In genomic region chr2:147382322-147382948, GRCh38 we compare ENCODE assay signal across 13 cellular contexts.
A peak's percentile ranks its signal among the peaks of the same experiment; 100 is the strongest.
DNase-seq lines count a peak whose midpoint lies in the region; ATAC-seq, FAIRE-seq and TF ChIP-seq lines count a peak whose summit lies in the region.
"Had no signal": no experiment of that assay in that cellular context is flagged by ENCODE, and none has a peak within 500 bp of the region (broad histone marks: within the 10 kb centered on the region; RNA-seq: fewer than 3 reads in every experiment).

No MANE protein-coding gene starts in this region.

- no peaks in the 10 kb centered on the region for H3K4me1 Mint-ChIP-seq in stimulated activated effector memory CD8-positive, alpha-beta T cell treated with anti-CD3 and anti-CD28 coated beads, Interleukin-12 subunit alpha, Interleukin-12 subunit beta, amount 100 ng/mL, for 72 hours
- no peaks in the 10 kb centered on the region for H3K4me1 Mint-ChIP-seq in T-cell
- H3K4me1 Mint-ChIP-seq: memory B cell had no signal

- CTCF ChIA-PET in T-cell (lab: Charles Lee), result no interaction called here

- ATAC-seq in stimulated activated effector memory CD8-positive, alpha-beta T cell treated with anti-CD3 and anti-CD28 coated beads, Interleukin-12 subunit alpha, Interleukin-12 subunit beta, amount 100 ng/mL, for 72 hours, result peak; percentile 16
- ATAC-seq in T-cell (replicated peaks in 1 of 4), result no peak

- H3K36me3 ChIP-seq in bronchial epithelial cell (ENCODE audit: control insufficient read depth, insufficient read depth, low read length), result no peaks in the 10 kb centered on the region
- H3K36me3 ChIP-seq: esophagus squamous epithelium, suprapubic skin had no signal

- POLR2A ChIA-PET in T-cell (lab: Charles Lee), result no interaction called here

- FAIRE-seq in bronchial epithelial cell (lab: Jason Lieb, UNC), result peak; percentile 23

- no peak for TF ChIP-seq CTCF in bronchial epithelial cell (IDR thresholded peaks at IDR 0.05; ENCODE audit: insufficient read depth, low read length, severe bottlenecking)

- H3K27ac Mint-ChIP-seq in stimulated activated effector memory CD8-positive, alpha-beta T cell treated with anti-CD3 and anti-CD28 coated beads, Interleukin-12 subunit alpha, Interleukin-12 subunit beta, amount 100 ng/mL, for 72 hours, result no peak overlapping the region
- H3K27ac Mint-ChIP-seq in T-cell, result no peak overlapping the region
- H3K27ac Mint-ChIP-seq: memory B cell had no signal

- peak; percentile 42 for DNase-seq in NCI-H1092 treated with DMSO at 0.1 percent for 48 hours (lab: John Stamatoyannopoulos, UW)
- peak; percentile 94 for DNase-seq in NCI-H2196 (lab: John Stamatoyannopoulos, UW; ENCODE audit: unreplicated experiment)
- DNase-seq in bronchial epithelial cell (ENCODE audit: low read depth), result peak; percentile 97
- no peak for DNase-seq in stimulated activated effector memory CD8-positive, alpha-beta T cell treated with anti-CD3 and anti-CD28 coated beads, Interleukin-12 subunit alpha, Interleukin-12 subunit beta, amount 100 ng/mL, for 72 hours (ENCODE audit: low spot score in 2 of 2)
- no peak for DNase-seq in HCEC 1CT
- no peak for DNase-seq in GDM1 (lab: John Stamatoyannopoulos, UW)
- DNase-seq in T1000 (lab: John Stamatoyannopoulos, UW), result no peak
- DNase-seq in T-cell, result no peak
- DNase-seq: activated naive CD4-positive, alpha-beta T cell treated with anti-CD3 and anti-CD28 coated beads, Interleukin-2, amount 50 U/mL, for 16 hours; esophagus squamous epithelium; SIG-M5 had no signal

- H3K27me3 Mint-ChIP-seq in T-cell, result no peaks in the 10 kb centered on the region
- H3K27me3 Mint-ChIP-seq: memory B cell had no signal

- no peak overlapping the region for H3K4me3 ChIP-seq in bronchial epithelial cell (ENCODE audit: low read depth, low read length)
- H3K4me3 ChIP-seq: esophagus squamous epithelium, suprapubic skin had no signal

- no peak overlapping the region for H3K4me3 Mint-ChIP-seq in stimulated activated effector memory CD8-positive, alpha-beta T cell treated with anti-CD3 and anti-CD28 coated beads, Interleukin-12 subunit alpha, Interleukin-12 subunit beta, amount 100 ng/mL, for 72 hours
- no peak overlapping the region for H3K4me3 Mint-ChIP-seq in T-cell
- H3K4me3 Mint-ChIP-seq: memory B cell had no signal

- no peaks in the 10 kb centered on the region for H3K27me3 ChIP-seq in bronchial epithelial cell (ENCODE audit: control insufficient read depth, insufficient read depth, low read length)
- H3K27me3 ChIP-seq: esophagus squamous epithelium, suprapubic skin had no signal

- no peaks in the 10 kb centered on the region for H3K9me3 Mint-ChIP-seq in stimulated activated effector memory CD8-positive, alpha-beta T cell treated with anti-CD3 and anti-CD28 coated beads, Interleukin-12 subunit alpha, Interleukin-12 subunit beta, amount 100 ng/mL, for 72 hours
- H3K9me3 Mint-ChIP-seq in T-cell, result no peaks in the 10 kb centered on the region
- H3K9me3 Mint-ChIP-seq: memory B cell had no signal

- no peaks in the 10 kb centered on the region for H3K36me3 Mint-ChIP-seq in stimulated activated effector memory CD8-positive, alpha-beta T cell treated with anti-CD3 and anti-CD28 coated beads, Interleukin-12 subunit alpha, Interleukin-12 subunit beta, amount 100 ng/mL, for 72 hours
- no peaks in the 10 kb centered on the region for H3K36me3 Mint-ChIP-seq in T-cell
- H3K36me3 Mint-ChIP-seq: memory B cell had no signal

Comparison
In these comparisons a context has a peak if more than half of its experiments do, and no peak if none do; other contexts are left out.
1. DNase-seq: peak in NCI-H1092 treated with DMSO at 0.1 percent for 48 hours (single experiment), NCI-H2196 (single experiment) and bronchial epithelial cell (single experiment); none in stimulated activated effector memory CD8-positive, alpha-beta T cell treated with anti-CD3 and anti-CD28 coated beads, Interleukin-12 subunit alpha, Interleukin-12 subunit beta, amount 100 ng/mL, for 72 hours (0 of 2), HCEC 1CT (single experiment), GDM1 (single experiment), T1000 (single experiment) and T-cell (0 of 34).